9 cellular contexts compared by ENCODE assay signal in the genomic region with DNA sequence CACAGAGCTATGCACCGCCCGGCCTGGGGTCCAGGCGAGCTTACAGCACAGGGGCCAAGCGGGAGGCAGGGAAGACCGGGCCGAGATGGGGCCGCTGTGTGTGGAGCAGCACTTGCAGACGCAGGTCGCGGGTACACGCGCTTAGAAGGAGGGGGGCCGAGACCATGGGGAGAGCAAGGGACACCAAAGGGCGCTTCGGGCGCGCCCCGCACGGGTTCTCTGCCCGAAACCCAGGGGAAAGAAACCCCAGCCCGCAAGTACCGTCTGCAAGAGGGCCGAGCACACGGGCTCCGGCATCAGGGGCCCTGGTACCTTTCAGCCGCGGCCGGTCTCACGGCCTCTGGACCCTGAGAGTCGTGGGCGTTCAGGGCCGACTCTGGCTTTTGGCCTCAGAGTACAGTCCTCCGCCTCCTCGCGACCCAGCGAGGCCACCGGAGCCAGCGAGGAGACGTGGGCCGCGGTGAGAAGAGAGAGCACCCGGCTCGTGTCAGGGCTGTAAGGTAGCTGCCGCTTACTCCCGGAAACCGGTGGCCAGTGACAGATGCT. TPM values are rescaled to one million over a fixed set of nuclear protein-coding genes. Genes with fewer than 3 reads are reported as not detected.
DNase-seq lines count a peak whose midpoint lies in the region; ATAC-seq and TF ChIP-seq lines count a peak whose summit lies in the region.
"Had no signal": no experiment of that assay in that cellular context is flagged by ENCODE, and none has a peak within 500 bp of the region (broad histone marks: within the 10 kb centered on the region; RNA-seq: fewer than 3 reads in every experiment).

No MANE protein-coding gene starts in this region.

- H3K36me3 ChIP-seq in Caco-2 (ENCODE audit: control insufficient read depth, insufficient read depth, low read length) (no peaks in the 10 kb centered on the region), esophagus squamous epithelium (peaks cover 0 to 15% (median 0%) of the 10 kb centered on the region in 3 donors), neutrophil (peaks cover 7% of the 10 kb centered on the region)

- H3K36me3 Mint-ChIP-seq in Caco-2 (ENCODE audit: insufficient read depth, unreplicated experiment), result peaks cover 7% of the 10 kb centered on the region
- peaks cover 2% of the 10 kb centered on the region for H3K36me3 Mint-ChIP-seq in activated CD4-positive, alpha-beta T cell treated with anti-CD3 and anti-CD28 coated beads, Interleukin-2, amount 10 ng/mL, durations not matched to agents 7 days and 5 days (ENCODE audit: low read depth)

- H3K4me1 ChIP-seq in Caco-2, result no peaks in the 10 kb centered on the region
- H3K4me1 ChIP-seq in esophagus squamous epithelium, result peaks cover 0 to 11% (median 3%) of the 10 kb centered on the region in 3 donors
- peaks cover 9 to 11% of the 10 kb centered on the region in 2 experiments for H3K4me1 ChIP-seq in neutrophil (ENCODE audit: control insufficient read depth in 1 of 2, insufficient read depth in 1 of 2, low read depth in 1 of 2, low read length in 1 of 2)

- H3K4me3 ChIP-seq in Caco-2 (ENCODE audit: low read depth, low read length) (peak overlapping the region; percentile 60), esophagus squamous epithelium (peak overlapping the region; percentile 63 to 79 (median 68)), neutrophil (ENCODE audit: low read depth in 1 of 2, low read length in 1 of 2) (peak overlapping the region; percentile 64 to 69)

- TF ChIP-seq POLR2A in esophagus squamous epithelium (IDR thresholded peaks at IDR 0.05), result no peak

- no peaks in the 10 kb centered on the region for H3K9me3 Mint-ChIP-seq in Caco-2 (ENCODE audit: unreplicated experiment)
- no peaks in the 10 kb centered on the region for H3K9me3 Mint-ChIP-seq in activated CD4-positive, alpha-beta T cell treated with anti-CD3 and anti-CD28 coated beads, Interleukin-2, amount 10 ng/mL, durations not matched to agents 7 days and 5 days

- peak overlapping the region; percentile 98 for H3K27ac Mint-ChIP-seq in Caco-2 (ENCODE audit: unreplicated experiment)
- peak overlapping the region; percentile 99 for H3K27ac Mint-ChIP-seq in activated CD4-positive, alpha-beta T cell treated with anti-CD3 and anti-CD28 coated beads, Interleukin-2, amount 10 ng/mL, durations not matched to agents 7 days and 5 days

- TF ChIP-seq CTCF in Caco-2 (IDR thresholded peaks at IDR 0.05; ENCODE audit: insufficient read depth in 1 of 2, low read depth in 1 of 2, low read length in 1 of 2, severe bottlenecking in 1 of 2, unreplicated experiment in 1 of 2) (no peak), esophagus squamous epithelium (IDR thresholded peaks at IDR 0.05) (no peak), neutrophil (IDR thresholded peaks at IDR 0.05) (no peak)

- WGBS in esophagus squamous epithelium, 2 donors, result 0 to 90% methylated on average over 2 to 12 of the region's 46 CpGs

- no peaks in the 10 kb centered on the region for H3K4me1 Mint-ChIP-seq in Caco-2 (ENCODE audit: low read depth, unreplicated experiment)
- peaks cover 4% of the 10 kb centered on the region for H3K4me1 Mint-ChIP-seq in activated CD4-positive, alpha-beta T cell treated with anti-CD3 and anti-CD28 coated beads, Interleukin-2, amount 10 ng/mL, durations not matched to agents 7 days and 5 days

- TSS peak; percentile 70 for BruUV-seq in Caco-2 (replicated peaks; lab: Mats Ljungman, UMichigan)

- CTCF ChIA-PET in Caco-2 (lab: Charles Lee), result interaction anchor here (0.6 to 0.7 kb wide), 3 partner anchors 42 to 756 kb away, joined by 3 to 6 read pairs (median 5); partner anchors contain the start of gene MTMR1
- CTCF ChIA-PET in activated CD4-positive, alpha-beta T cell treated with anti-CD3 and anti-CD28 coated beads, Interleukin-2, amount 10 ng/mL, durations not matched to agents 7 days and 5 days (lab: Charles Lee), result interaction anchor here (1.0 to 1.6 kb wide), 3 partner anchors 22 to 756 kb away, joined by 3 to 4 read pairs (median 3); no protein-coding TSS in a partner anchor

- no peaks in the 10 kb centered on the region for H3K27me3 ChIP-seq in Caco-2 (replicated peaks; ENCODE audit: control insufficient read depth, insufficient read depth, low read length)
- H3K27me3 ChIP-seq in esophagus squamous epithelium, result no peaks in the 10 kb centered on the region
- H3K27me3 ChIP-seq in neutrophil, result no peaks in the 10 kb centered on the region

- DNase-seq in Caco-2 (peak; percentile 4 to 36), esophagus squamous epithelium (lab: John Stamatoyannopoulos, UW) (no peak), NCI-H510A (lab: John Stamatoyannopoulos, UW) (no peak)
- DNase-seq in activated CD4-positive, alpha-beta T cell treated with anti-CD3 and anti-CD28 coated beads, Interleukin-2, amount 10 ng/mL, durations not matched to agents 7 days and 5 days, result peak; percentile 17

- peak overlapping the region; percentile 93 to 97 (median 94) for H3K27ac ChIP-seq in esophagus squamous epithelium
- peak overlapping the region; percentile 97 for H3K27ac ChIP-seq in neutrophil

- POLR2A ChIA-PET in Caco-2 (lab: Charles Lee), result interaction anchor here (0.5 to 1.0 kb wide), 2 partner anchors 645 to 755 kb away, joined by 3 read pairs; partner anchors contain the start of gene MTMR1
- POLR2A ChIA-PET in activated CD4-positive, alpha-beta T cell treated with anti-CD3 and anti-CD28 coated beads, Interleukin-2, amount 10 ng/mL, durations not matched to agents 7 days and 5 days (lab: Charles Lee), result no interaction called here

- ATAC-seq in HG02763 (IDR thresholded peaks at IDR 0.05; ENCODE audit: unreplicated experiment) (peak; percentile 0), HG03196 (IDR thresholded peaks at IDR 0.05; ENCODE audit: unreplicated experiment) (no peak), HG03175 (IDR thresholded peaks at IDR 0.05; ENCODE audit: unreplicated experiment) (no peak)

- intact Hi-C loops in Caco-2 (cut with micrococcal nuclease; ENCODE audit: unreplicated experiment), result no loop called here
- intact Hi-C loops in esophagus squamous epithelium (cut with DNase I), result no loop called here

- H3K9me3 ChIP-seq in Caco-2 (no peaks in the 10 kb centered on the region), esophagus squamous epithelium (no peaks in the 10 kb centered on the region), neutrophil (no peaks in the 10 kb centered on the region)

- H3K4me3 Mint-ChIP-seq in Caco-2 (ENCODE audit: unreplicated experiment), result peak overlapping the region; percentile 85
- H3K4me3 Mint-ChIP-seq in activated CD4-positive, alpha-beta T cell treated with anti-CD3 and anti-CD28 coated beads, Interleukin-2, amount 10 ng/mL, durations not matched to agents 7 days and 5 days, result peak overlapping the region; percentile 80

- H3K27me3 Mint-ChIP-seq in Caco-2 (ENCODE audit: insufficient read depth, unreplicated experiment), result no peaks in the 10 kb centered on the region
- H3K27me3 Mint-ChIP-seq in activated CD4-positive, alpha-beta T cell treated with anti-CD3 and anti-CD28 coated beads, Interleukin-2, amount 10 ng/mL, durations not matched to agents 7 days and 5 days, result no peaks in the 10 kb centered on the region

RNA-seq across cellular contexts. Expression of gene EOLA2, which starts 0.3 kb away (rescaled TPM):
- 28.0 and 32.1 TPM in 2 replicates for total RNA-seq in Caco-2 (2022)
- 10 to 100 TPM; 22.6 to 25.4 TPM for total RNA-seq in activated CD4-positive, alpha-beta T cell treated with anti-CD3 and anti-CD28 coated beads, Interleukin-2, amount 10 ng/mL, durations not matched to agents 7 days and 5 days
- 10 to 100 TPM; 12.7 to 23.3 (median 19.0) TPM for total RNA-seq in esophagus squamous epithelium

RNA-seq across cellular contexts. Expression of gene HSFX4, which starts 8.6 kb away (rescaled TPM):
- total RNA-seq in Caco-2 (2022) (not detected in 2 replicates), esophagus squamous epithelium (not detected)
- total RNA-seq in activated CD4-positive, alpha-beta T cell treated with anti-CD3 and anti-CD28 coated beads, Interleukin-2, amount 10 ng/mL, durations not matched to agents 7 days and 5 days, result not detected
- total RNA-seq: M059J had no signal

RNA-seq across cellular contexts. Expression of gene MAGEA8, which starts 57.0 kb away (rescaled TPM):
- total RNA-seq in Caco-2 (2022), result not detected in 2 replicates
- not detected for total RNA-seq in activated CD4-positive, alpha-beta T cell treated with anti-CD3 and anti-CD28 coated beads, Interleukin-2, amount 10 ng/mL, durations not matched to agents 7 days and 5 days
- not detected for total RNA-seq in esophagus squamous epithelium
- total RNA-seq: M059J had no signal

Comparison
In these comparisons a context has a peak if more than half of its experiments do, and no peak if none do; other contexts are left out.
1. DNase-seq: peak in Caco-2 (2 of 2) and activated CD4-positive, alpha-beta T cell treated with anti-CD3 and anti-CD28 coated beads, Interleukin-2, amount 10 ng/mL, durations not matched to agents 7 days and 5 days (single experiment); none in esophagus squamous epithelium (single experiment) and NCI-H510A (single experiment).
2. Peak in every context shown above with its lines, with median percentiles within 50 percentile points of each other: H3K4me3 ChIP-seq.